ENCODE assay signal across 1 cellular context in genomic region chr17:50475362-50475761, GRCh38.
TF ChIP-seq lines count a peak whose summit lies in the region.

No MANE protein-coding gene starts in this region.

TF ChIP-seq in GM23338, 12 proteins besides CTCF, POLR2A, EP300 and RAD21 (continued from another document):
- no peak for TF ChIP-seq ZNF462 (CRISPR knock-in tag; IDR thresholded peaks at IDR 0.05)
- TF ChIP-seq POLR2AphosphoS5 (IDR thresholded peaks at IDR 0.05; ENCODE audit: low read depth) = no peak
- TF ChIP-seq EZH2phosphoT487 (IDR thresholded peaks at IDR 0.05; ENCODE audit: unreplicated experiment) = no peak
- TF ChIP-seq STAT1 (IDR thresholded peaks at IDR 0.05; ENCODE audit: unreplicated experiment) = no peak
- TF ChIP-seq ZNF114 (CRISPR knock-in tag; IDR thresholded peaks at IDR 0.05) = no peak
- no peak for TF ChIP-seq REST (IDR thresholded peaks at IDR 0.05; ENCODE audit: unreplicated experiment)
- TF ChIP-seq CREB1 (CRISPR knock-in tag; IDR thresholded peaks at IDR 0.05; ENCODE audit: low read depth) = no peak
